ENCODE assay signal across 1 cellular context in the genomic region with DNA sequence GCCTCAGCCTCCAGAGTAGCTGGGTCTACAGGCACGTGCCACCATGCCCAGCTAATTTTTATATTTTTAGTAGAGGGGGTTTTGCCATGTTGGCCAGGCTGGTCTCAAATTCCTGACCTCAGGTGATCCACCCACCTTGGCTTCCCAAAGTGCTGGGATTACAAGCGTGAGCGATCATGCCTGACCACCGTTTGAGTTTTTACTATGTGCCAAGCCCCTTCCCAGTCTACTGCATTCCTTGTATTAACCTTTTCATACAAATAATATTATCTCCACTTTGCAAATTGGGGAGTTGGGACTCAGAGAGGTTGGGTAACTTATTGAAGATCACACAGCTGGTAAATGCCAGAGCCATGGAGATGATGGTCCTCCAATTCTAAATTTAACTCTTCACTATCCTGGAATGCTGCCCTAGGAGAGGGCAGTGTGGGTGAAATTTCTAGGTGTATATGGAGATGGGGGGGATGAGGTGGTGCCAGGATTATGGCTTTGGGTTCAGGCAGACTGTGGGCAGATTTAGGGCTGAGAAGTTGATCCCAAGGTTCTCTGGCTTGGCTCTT.
TF ChIP-seq lines count a peak whose summit lies in the region.

No MANE protein-coding gene starts in this region.

TF ChIP-seq in SK-N-SH, 30 proteins besides CTCF, POLR2A, EP300 and RAD21 (continued from another document):
- TF ChIP-seq, protein P1, sequence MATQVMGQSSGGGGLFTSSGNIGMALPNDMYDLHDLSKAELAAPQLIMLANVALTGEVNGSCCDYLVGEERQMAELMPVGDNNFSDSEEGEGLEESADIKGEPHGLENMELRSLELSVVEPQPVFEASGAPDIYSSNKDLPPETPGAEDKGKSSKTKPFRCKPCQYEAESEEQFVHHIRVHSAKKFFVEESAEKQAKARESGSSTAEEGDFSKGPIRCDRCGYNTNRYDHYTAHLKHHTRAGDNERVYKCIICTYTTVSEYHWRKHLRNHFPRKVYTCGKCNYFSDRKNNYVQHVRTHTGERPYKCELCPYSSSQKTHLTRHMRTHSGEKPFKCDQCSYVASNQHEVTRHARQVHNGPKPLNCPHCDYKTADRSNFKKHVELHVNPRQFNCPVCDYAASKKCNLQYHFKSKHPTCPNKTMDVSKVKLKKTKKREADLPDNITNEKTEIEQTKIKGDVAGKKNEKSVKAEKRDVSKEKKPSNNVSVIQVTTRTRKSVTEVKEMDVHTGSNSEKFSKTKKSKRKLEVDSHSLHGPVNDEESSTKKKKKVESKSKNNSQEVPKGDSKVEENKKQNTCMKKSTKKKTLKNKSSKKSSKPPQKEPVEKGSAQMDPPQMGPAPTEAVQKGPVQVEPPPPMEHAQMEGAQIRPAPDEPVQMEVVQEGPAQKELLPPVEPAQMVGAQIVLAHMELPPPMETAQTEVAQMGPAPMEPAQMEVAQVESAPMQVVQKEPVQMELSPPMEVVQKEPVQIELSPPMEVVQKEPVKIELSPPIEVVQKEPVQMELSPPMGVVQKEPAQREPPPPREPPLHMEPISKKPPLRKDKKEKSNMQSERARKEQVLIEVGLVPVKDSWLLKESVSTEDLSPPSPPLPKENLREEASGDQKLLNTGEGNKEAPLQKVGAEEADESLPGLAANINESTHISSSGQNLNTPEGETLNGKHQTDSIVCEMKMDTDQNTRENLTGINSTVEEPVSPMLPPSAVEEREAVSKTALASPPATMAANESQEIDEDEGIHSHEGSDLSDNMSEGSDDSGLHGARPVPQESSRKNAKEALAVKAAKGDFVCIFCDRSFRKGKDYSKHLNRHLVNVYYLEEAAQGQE (IDR thresholded peaks at IDR 0.05; ENCODE audit: low read depth, low read length): no peak
- TF ChIP-seq NFIC (IDR thresholded peaks at IDR 0.05; ENCODE audit: borderline replicate concordance) (no peak), MXI1 (IDR thresholded peaks at IDR 0.05; ENCODE audit: low read depth, low read length) (no peak), GABPA (IDR thresholded peaks at IDR 0.05; ENCODE audit: low read depth) (no peak), NRF1 (IDR thresholded peaks at IDR 0.05; ENCODE audit: low read depth, low read length) (no peak), TCF12 (IDR thresholded peaks at IDR 0.05) (no peak), RXRA (IDR thresholded peaks at IDR 0.05; ENCODE audit: borderline replicate concordance, low read depth) (no peak), FOXJ3 (CRISPR knock-in tag; IDR thresholded peaks at IDR 0.05) (no peak), POLR2AphosphoS5 (IDR thresholded peaks at IDR 0.05; ENCODE audit: low read depth, low read length) (no peak), TEAD4 (IDR thresholded peaks at IDR 0.05; ENCODE audit: borderline replicate concordance, insufficient read depth) (no peak), YY1 (IDR thresholded peaks at IDR 0.05; ENCODE audit: low read depth) (no peak), SIN3A (IDR thresholded peaks at IDR 0.05; ENCODE audit: borderline replicate concordance, low read depth, low read length) (no peak)
- TF ChIP-seq, protein P2, sequence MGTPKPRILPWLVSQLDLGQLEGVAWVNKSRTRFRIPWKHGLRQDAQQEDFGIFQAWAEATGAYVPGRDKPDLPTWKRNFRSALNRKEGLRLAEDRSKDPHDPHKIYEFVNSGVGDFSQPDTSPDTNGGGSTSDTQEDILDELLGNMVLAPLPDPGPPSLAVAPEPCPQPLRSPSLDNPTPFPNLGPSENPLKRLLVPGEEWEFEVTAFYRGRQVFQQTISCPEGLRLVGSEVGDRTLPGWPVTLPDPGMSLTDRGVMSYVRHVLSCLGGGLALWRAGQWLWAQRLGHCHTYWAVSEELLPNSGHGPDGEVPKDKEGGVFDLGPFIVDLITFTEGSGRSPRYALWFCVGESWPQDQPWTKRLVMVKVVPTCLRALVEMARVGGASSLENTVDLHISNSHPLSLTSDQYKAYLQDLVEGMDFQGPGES (IDR thresholded peaks at IDR 0.05; ENCODE audit: low read depth, low read length): no peak
- TF ChIP-seq, protein P3, sequence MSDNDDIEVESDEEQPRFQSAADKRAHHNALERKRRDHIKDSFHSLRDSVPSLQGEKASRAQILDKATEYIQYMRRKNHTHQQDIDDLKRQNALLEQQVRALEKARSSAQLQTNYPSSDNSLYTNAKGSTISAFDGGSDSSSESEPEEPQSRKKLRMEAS (IDR thresholded peaks at IDR 0.05; ENCODE audit: low read depth): no peak
- TF ChIP-seq, protein P4, sequence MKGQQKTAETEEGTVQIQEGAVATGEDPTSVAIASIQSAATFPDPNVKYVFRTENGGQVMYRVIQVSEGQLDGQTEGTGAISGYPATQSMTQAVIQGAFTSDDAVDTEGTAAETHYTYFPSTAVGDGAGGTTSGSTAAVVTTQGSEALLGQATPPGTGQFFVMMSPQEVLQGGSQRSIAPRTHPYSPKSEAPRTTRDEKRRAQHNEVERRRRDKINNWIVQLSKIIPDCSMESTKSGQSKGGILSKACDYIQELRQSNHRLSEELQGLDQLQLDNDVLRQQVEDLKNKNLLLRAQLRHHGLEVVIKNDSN (IDR thresholded peaks at IDR 0.05; ENCODE audit: borderline replicate concordance, low read depth): no peak
- TF ChIP-seq, protein P5, sequence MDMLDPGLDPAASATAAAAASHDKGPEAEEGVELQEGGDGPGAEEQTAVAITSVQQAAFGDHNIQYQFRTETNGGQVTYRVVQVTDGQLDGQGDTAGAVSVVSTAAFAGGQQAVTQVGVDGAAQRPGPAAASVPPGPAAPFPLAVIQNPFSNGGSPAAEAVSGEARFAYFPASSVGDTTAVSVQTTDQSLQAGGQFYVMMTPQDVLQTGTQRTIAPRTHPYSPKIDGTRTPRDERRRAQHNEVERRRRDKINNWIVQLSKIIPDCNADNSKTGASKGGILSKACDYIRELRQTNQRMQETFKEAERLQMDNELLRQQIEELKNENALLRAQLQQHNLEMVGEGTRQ (IDR thresholded peaks at IDR 0.05; ENCODE audit: borderline replicate concordance, low read depth, low read length): no peak
TF ChIP-seq in SK-N-SH: peak in this region for 0.
